In the genomic region with DNA sequence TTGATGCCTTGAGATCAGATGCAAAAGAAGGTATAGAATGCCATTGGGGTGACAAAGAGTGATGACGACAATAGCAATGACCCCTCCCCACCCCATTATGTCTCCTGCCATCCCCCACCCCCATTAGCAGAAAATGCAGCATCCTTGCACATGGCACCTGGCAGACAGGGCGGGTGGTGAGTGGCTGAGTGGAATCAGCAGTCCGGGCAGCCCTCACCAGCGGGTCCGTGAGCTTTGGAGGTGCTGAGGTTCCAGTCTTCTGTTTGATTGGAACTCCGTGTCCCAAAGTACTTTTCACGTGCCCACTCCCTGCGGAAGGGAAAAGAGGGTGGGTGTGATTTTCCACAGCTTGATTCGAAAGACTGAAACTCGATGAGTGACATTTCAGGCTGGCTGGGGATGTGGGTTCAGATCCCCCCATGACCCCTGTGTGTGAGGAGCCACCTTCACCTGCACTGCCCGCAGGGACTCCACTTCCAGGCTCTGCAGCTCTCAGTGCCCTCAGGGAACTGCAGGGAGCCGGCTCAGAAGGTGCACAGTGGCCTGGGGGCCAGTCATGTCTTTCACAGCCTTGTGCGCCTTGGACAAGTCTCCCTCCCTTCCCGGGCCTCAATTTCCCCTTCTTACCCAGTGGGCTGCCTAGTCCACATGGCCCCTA, we compare ENCODE assay signal across 13 cellular contexts.
DNase-seq lines count a peak whose midpoint lies in the region; ATAC-seq, FAIRE-seq and TF ChIP-seq lines count a peak whose summit lies in the region.
"Had no signal": no experiment of that assay in that cellular context is flagged by ENCODE, and none has a peak within 500 bp of the region (broad histone marks: within the 10 kb centered on the region; RNA-seq: fewer than 3 reads in every experiment).

No MANE protein-coding gene starts in this region.

- H3K79me2 ChIP-seq in astrocyte (ENCODE audit: insufficient read depth, low read length) (peaks cover 71% of the 10 kb centered on the region), hepatocyte (no peaks in the 10 kb centered on the region)

- no peaks in the 10 kb centered on the region for H3K9me3 Mint-ChIP-seq in astrocyte (ENCODE audit: unreplicated experiment)
- H3K9me3 Mint-ChIP-seq: dendritic cell treated with granulocyte-macrophage colony-stimulating factor and Interleukin-4, amounts not matched to agents 40 ng/mL and 50 ng/mL, for 4 days; natural killer cell treated with Interleukin-12 subunit alpha and Interleukin-12 subunit beta and Interleukin-15 and Interleukin-18, amount 100 ng/mL, for 72 hours had no signal

- H3K9me2 ChIP-seq in hepatocyte (replicated peaks; ENCODE audit: insufficient read depth): no peaks in the 10 kb centered on the region

- ATAC-seq in HG03432 (IDR thresholded peaks at IDR 0.05; ENCODE audit: unreplicated experiment): no peak

- H3K36me3 ChIP-seq in astrocyte (ENCODE audit: insufficient read depth, low read length): no peaks in the 10 kb centered on the region
- no peaks in the 10 kb centered on the region for H3K36me3 ChIP-seq in hepatocyte (replicated peaks; ENCODE audit: insufficient read depth, low read depth)
- H3K36me3 ChIP-seq in sigmoid colon: no peaks in the 10 kb centered on the region

- peaks cover 60% of the 10 kb centered on the region for H3K4me1 Mint-ChIP-seq in astrocyte (ENCODE audit: low read depth, unreplicated experiment)

- H3K9me3 ChIP-seq in astrocyte (ENCODE audit: insufficient read depth, low read depth, low read length): no peaks in the 10 kb centered on the region
- no peaks in the 10 kb centered on the region for H3K9me3 ChIP-seq in hepatocyte (ENCODE audit: low read depth)
- H3K9me3 ChIP-seq in sigmoid colon: no peaks in the 10 kb centered on the region

- 86% methylated on average over 14 of the region's 14 CpGs for WGBS in hepatocyte (ENCODE audit: low lambda C conversion rate, missing lambda C conversion rate)
- WGBS in sigmoid colon, 2 donors: 77 to 84% methylated on average over 14 of the region's 14 CpGs

- peaks cover 4% of the 10 kb centered on the region for H3K36me3 Mint-ChIP-seq in astrocyte (ENCODE audit: low read depth, unreplicated experiment)
- H3K36me3 Mint-ChIP-seq: natural killer cell treated with Interleukin-12 subunit alpha and Interleukin-12 subunit beta and Interleukin-15 and Interleukin-18, amount 100 ng/mL, for 72 hours had no signal

- FAIRE-seq in astrocyte (lab: Jason Lieb, UNC): no peak
- no peak for FAIRE-seq in GM12891 (lab: Jason Lieb, UNC)

- peak overlapping the region; percentile 40 for H3K4me3 Mint-ChIP-seq in astrocyte (ENCODE audit: unreplicated experiment)
- H3K4me3 Mint-ChIP-seq: dendritic cell treated with granulocyte-macrophage colony-stimulating factor and Interleukin-4, amounts not matched to agents 40 ng/mL and 50 ng/mL, for 4 days; natural killer cell treated with Interleukin-12 subunit alpha and Interleukin-12 subunit beta and Interleukin-15 and Interleukin-18, amount 100 ng/mL, for 72 hours had no signal

- H2AFZ ChIP-seq in astrocyte (ENCODE audit: low read depth, low read length): no peak overlapping the region
- H2AFZ ChIP-seq in hepatocyte: no peak overlapping the region

- peak overlapping the region; percentile 60 for H3K4me3 ChIP-seq in AG10803 (ENCODE audit: low read length)
- peak overlapping the region; percentile 53 for H3K4me3 ChIP-seq in astrocyte (ENCODE audit: insufficient read depth, low read depth, low read length)
- H3K4me3 ChIP-seq in hepatocyte: no peak overlapping the region
- peak overlapping the region; percentile 35 to 51 (median 46) for H3K4me3 ChIP-seq in sigmoid colon

- no peaks in the 10 kb centered on the region for H3K27me3 ChIP-seq in astrocyte (ENCODE audit: insufficient read depth, low read length)
- H3K27me3 ChIP-seq in hepatocyte: no peaks in the 10 kb centered on the region
- H3K27me3 ChIP-seq in sigmoid colon: no peaks in the 10 kb centered on the region

- TF ChIP-seq CTCF in AG10803 (conservative IDR thresholded peaks at IDR 0.05; ENCODE audit: low read length) (no peak), astrocyte (IDR thresholded peaks at IDR 0.05; ENCODE audit: insufficient read depth, low read depth, low read length) (no peak), hepatocyte (IDR thresholded peaks at IDR 0.05; ENCODE audit: poor library complexity) (no peak), sigmoid colon (IDR thresholded peaks at IDR 0.05) (no peak)

- TF ChIP-seq EP300 in sigmoid colon (IDR thresholded peaks at IDR 0.05): no peak

- DNase-seq in AG10803 (ENCODE audit: low read depth): no peak
- no peak for DNase-seq in astrocyte (ENCODE audit: low read depth)
- DNase-seq in hepatocyte (ENCODE audit: low spot score): no peak
- DNase-seq in sigmoid colon: peak; percentile 69
- no peak for DNase-seq in LoVo (ENCODE audit: low spot score)
- no peak for DNase-seq in GM12891 (ENCODE audit: insufficient read length, low spot score)
- no peak for DNase-seq in stimulated activated CD4-positive, alpha-beta T cell treated with anti-CD3 and anti-CD28 coated beads, Interleukin-4, amount 100 ng/mL, for 24 hours
- DNase-seq: AML-193; NCI-H1436; stimulated activated CD4-positive, alpha-beta T cell treated with anti-CD3 and anti-CD28 coated beads, Interleukin-4, amount 100 ng/mL, for 1 hour had no signal

- H3K27ac Mint-ChIP-seq in astrocyte (ENCODE audit: unreplicated experiment): peak overlapping the region; percentile 77
- H3K27ac Mint-ChIP-seq: dendritic cell treated with granulocyte-macrophage colony-stimulating factor and Interleukin-4, amounts not matched to agents 40 ng/mL and 50 ng/mL, for 4 days; natural killer cell treated with Interleukin-12 subunit alpha and Interleukin-12 subunit beta and Interleukin-15 and Interleukin-18, amount 100 ng/mL, for 72 hours had no signal

- peak overlapping the region; percentile 80 for H3K9ac ChIP-seq in astrocyte (ENCODE audit: low read length)

- H3K27ac ChIP-seq in astrocyte (ENCODE audit: low read depth, low read length) (peak overlapping the region; percentile 68), hepatocyte (peak overlapping the region; percentile 93), sigmoid colon (peak overlapping the region; percentile 87 to 93 (median 90))

- peak overlapping the region; percentile 95 for H3K4me2 ChIP-seq in astrocyte (ENCODE audit: low read length)
- peak overlapping the region; percentile 87 for H3K4me2 ChIP-seq in hepatocyte

- H4K20me1 ChIP-seq in astrocyte (ENCODE audit: insufficient read depth, low read length) (peaks cover 53% of the 10 kb centered on the region), hepatocyte (ENCODE audit: insufficient read depth, poor library complexity, severe bottlenecking) (no peaks in the 10 kb centered on the region)

- no peaks in the 10 kb centered on the region for H3K27me3 Mint-ChIP-seq in astrocyte (ENCODE audit: low read depth, unreplicated experiment)

- H3K4me1 ChIP-seq in astrocyte (ENCODE audit: insufficient read depth, low read length): peaks cover 66% of the 10 kb centered on the region
- peaks cover 34% of the 10 kb centered on the region for H3K4me1 ChIP-seq in hepatocyte (ENCODE audit: insufficient read depth)
- peaks cover 0 to 54% (median 44%) of the 10 kb centered on the region in 4 donors for H3K4me1 ChIP-seq in sigmoid colon

- no peak for TF ChIP-seq POLR2A in sigmoid colon (IDR thresholded peaks at IDR 0.05)
- TF ChIP-seq POLR2A in GM12891 (IDR thresholded peaks at IDR 0.05; ENCODE audit: low read depth, low read length): no peak

- intact Hi-C loops in sigmoid colon (cut with DNase I): loop anchor here (2.0 to 5.0 kb wide), 5 partner anchors 39 to 211 kb away; partner anchors contain the start of gene GLI2

TF ChIP-seq in GM12891, 5 proteins besides CTCF, POLR2A, EP300 and RAD21:
- TF ChIP-seq POU2F2 (IDR thresholded peaks at IDR 0.05; ENCODE audit: low read depth, low read length): no peak
TF ChIP-seq in GM12891: peak in this region for 0.
